In genomic region chr3:151873433-151873832, GRCh38 we compare ENCODE assay signal across 26 cellular contexts. TPM values are rescaled to one million over a fixed set of nuclear protein-coding genes. Genes with fewer than 3 reads are reported as not detected.
A peak's percentile ranks its signal among the peaks of the same experiment; 100 is the strongest.
DNase-seq lines count a peak whose midpoint lies in the region; ATAC-seq, FAIRE-seq and TF ChIP-seq lines count a peak whose summit lies in the region.
"Had no signal": no experiment of that assay in that cellular context is flagged by ENCODE, and none has a peak within 500 bp of the region (broad histone marks: within the 10 kb centered on the region; RNA-seq: fewer than 3 reads in every experiment).

SUCNR1 (plus strand) TSS chr3:151873643; CDS start chr3:151879893, 6,250 bp downstream.

- no peak within 1 kb of the TSS for H3K27ac Mint-ChIP-seq in progenitor cell of endocrine pancreas
- H3K27ac Mint-ChIP-seq: activated CD8-positive, alpha-beta T cell treated with anti-CD3 and anti-CD28 coated beads for 36 hours; T-helper 2 cell treated with Interferon-gamma antibody and Interleukin-4, amounts not matched to agents 5 μg/mL and 100 μg/mL, for 36 hours had no signal

- no peaks in the 10 kb centered on the region for H3K9me3 Mint-ChIP-seq in progenitor cell of endocrine pancreas (ENCODE audit: low read depth)
- H3K9me3 Mint-ChIP-seq: activated CD8-positive, alpha-beta T cell treated with anti-CD3 and anti-CD28 coated beads for 36 hours; T-helper 2 cell treated with Interferon-gamma antibody and Interleukin-4, amounts not matched to agents 5 μg/mL and 100 μg/mL, for 36 hours had no signal

- H3K9me3 ChIP-seq in GM12878 (replicated peaks; ENCODE audit: control insufficient read depth, insufficient read depth, low read length) (no peaks in the 10 kb centered on the region; the same call in 2 of the 3 replicates), spleen (no peaks in the 10 kb centered on the region)
- H3K9me3 ChIP-seq: BLaER1, body of pancreas, esophagus squamous epithelium, lower lobe of right lung, Peyer's patch had no signal

- intact Hi-C loops in GM12878 (cut with micrococcal nuclease; ENCODE audit: unreplicated experiment) (no loop called here), spleen (cut with DNase I; ENCODE audit: low total_unique reads) (no loop called here)

- SMC1A ChIA-PET in GM12878 (lab: Charles Lee; ENCODE audit: uncharacterized antibody, unreplicated experiment) = interaction anchor here (0.7 to 1.4 kb wide), 2 partner anchors 34 to 36 kb away, joined by 3 to 4 read pairs; no protein-coding TSS in a partner anchor

- TF ChIP-seq RAD21 in GM12878 (IDR thresholded peaks at IDR 0.05; ENCODE audit: insufficient read depth, low read depth, low read length) = no peak

- H3K4me1 ChIP-seq in GM12878 (ENCODE audit: control insufficient read depth, insufficient read depth, low read length) (peaks cover 10% of the 10 kb centered on the region), spleen (peaks cover 0 to 60% (median 20%) of the 10 kb centered on the region in 6 donors)
- H3K4me1 ChIP-seq: body of pancreas, Peyer's patch had no signal

- no peak within 1 kb of the TSS for H3K4me3 Mint-ChIP-seq in progenitor cell of endocrine pancreas (ENCODE audit: low read depth)
- H3K4me3 Mint-ChIP-seq: activated CD8-positive, alpha-beta T cell treated with anti-CD3 and anti-CD28 coated beads for 36 hours; T-helper 2 cell treated with Interferon-gamma antibody and Interleukin-4, amounts not matched to agents 5 μg/mL and 100 μg/mL, for 36 hours had no signal

- no peaks in the 10 kb centered on the region for H4K20me1 ChIP-seq in GM12878 (ENCODE audit: control insufficient read depth, insufficient read depth)
- H4K20me1 ChIP-seq: BLaER1 had no signal

- no peaks in the 10 kb centered on the region for H3K36me3 Mint-ChIP-seq in progenitor cell of endocrine pancreas (ENCODE audit: insufficient read depth)

- H3K4me3 ChIP-seq in GM12878 (no peak within 1 kb of the TSS), spleen (peak within 1 kb of the TSS in 1 of 8 donors; percentile 33)
- H3K4me3 ChIP-seq: BLaER1, body of pancreas, esophagus squamous epithelium, lower lobe of right lung, Peyer's patch had no signal

- no TSS peak for BruUV-seq in GM12878 (replicated peaks; lab: Mats Ljungman, UMichigan)

- peak; percentile 14 for DNase-seq in NCI-H82 (lab: John Stamatoyannopoulos, UW)
- DNase-seq in NCI-H82 treated with DMSO at 0.1 percent for 48 hours (lab: John Stamatoyannopoulos, UW; ENCODE audit: unreplicated experiment) = no peak
- peak; percentile 45 for DNase-seq in M059J (ENCODE audit: low read depth)
- no peak for DNase-seq in GM12878 (ENCODE audit: low read depth, low spot score)
- DNase-seq in spleen = no peak
- no peak for DNase-seq in progenitor cell of endocrine pancreas (ENCODE audit: low spot score, unreplicated experiment)
- no peak for DNase-seq in DMS79 treated with DMSO at 0.1 percent for 48 hours (lab: John Stamatoyannopoulos, UW)
- DNase-seq in SKM-1 (lab: John Stamatoyannopoulos, UW; ENCODE audit: unreplicated experiment) = no peak
- DNase-seq: activated CD8-positive, alpha-beta T cell treated with anti-CD3 and anti-CD28 coated beads for 36 hours; activated gamma-delta T cell; body of pancreas; Calu3; effector CD8-positive, alpha-beta T cell; esophagus squamous epithelium; islet precursor cell; lower lobe of right lung; NCI-H187; nucleus accumbens; Peyer's patch; small intestine; stimulated activated CD4-positive, alpha-beta T cell treated with anti-CD3 and anti-CD28 coated beads, Interleukin-2, amount 100 ng/mL, for 48 hours; stimulated activated naive CD4-positive, alpha-beta T cell had no signal

- H3K27ac ChIP-seq in GM12878 (ENCODE audit: control insufficient read depth, insufficient read depth) (no peak within 1 kb of the TSS), spleen (peak within 1 kb of the TSS in 7 of 8 donors; percentile 14 to 80 (median 75))
- H3K27ac ChIP-seq: esophagus squamous epithelium, Peyer's patch had no signal

- TF ChIP-seq POLR2A in GM12878 (IDR thresholded peaks at IDR 0.05; ENCODE audit: low read depth, low read length) (no peak), spleen (IDR thresholded peaks at IDR 0.05) (peak in 1 of 3 donors; percentile 24)

- in situ Hi-C loops in GM12878 (cut with MboI) = no loop called here

- H3K9ac ChIP-seq in GM12878 (ENCODE audit: control insufficient read depth, insufficient read depth, low read length) = no peak within 1 kb of the TSS
- H3K9ac ChIP-seq: BLaER1 had no signal

- TF ChIP-seq EP300 in GM12878 (IDR thresholded peaks at IDR 0.05; ENCODE audit: borderline replicate concordance in 1 of 2, control insufficient read depth in 1 of 2, low read depth in 2 of 2, low read length in 2 of 2) = no peak

- H3K36me3 ChIP-seq in GM12878 (ENCODE audit: control insufficient read depth in 2 of 2, insufficient read depth in 2 of 2, low read length in 1 of 2) (no peaks in the 10 kb centered on the region), spleen (no peaks in the 10 kb centered on the region)
- H3K36me3 ChIP-seq: BLaER1, esophagus squamous epithelium, lower lobe of right lung, Peyer's patch had no signal

- peak within 1 kb of the TSS; percentile 21; the same call in 1 of the 2 replicates for H2AFZ ChIP-seq in GM12878 (ENCODE audit: control insufficient read depth, low read depth, low read length)

- H3K79me2 ChIP-seq in GM12878 (ENCODE audit: control insufficient read depth, insufficient read depth, low read length) = no peaks in the 10 kb centered on the region

- H3K27me3 ChIP-seq in GM12878 (replicated peaks in 1 of 2; ENCODE audit: control insufficient read depth in 2 of 2, insufficient read depth in 2 of 2, low read length in 1 of 2) (no peaks in the 10 kb centered on the region), spleen (replicated peaks in 1 of 7) (no peaks in the 10 kb centered on the region)
- H3K27me3 ChIP-seq: BLaER1, body of pancreas, esophagus squamous epithelium, Peyer's patch had no signal

- CTCF ChIA-PET in GM12878 (lab: Yijun Ruan, JAX) = interaction anchor here (1.2 kb wide), 1 partner anchor 13 kb away, joined by 5 read pairs; no protein-coding TSS in a partner anchor

- no peak for FAIRE-seq in GM12878 (lab: Jason Lieb, UNC)
- FAIRE-seq: H54, small intestine had no signal

- no peak within 1 kb of the TSS for H3K4me2 ChIP-seq in GM12878 (ENCODE audit: control insufficient read depth, insufficient read depth)

- RAD21 ChIA-PET in GM12878 (lab: Charles Lee; ENCODE audit: unreplicated experiment) = no interaction called here

- TF ChIP-seq CTCF in GM12878 (IDR thresholded peaks at IDR 0.05 in 2 of 3, conservative IDR thresholded peaks at IDR 0.05 in 1 of 3; ENCODE audit: control insufficient read depth in 2 of 3, extremely low read depth in 1 of 3, insufficient read depth in 1 of 3, low read depth in 3 of 3, low read length in 3 of 3) (no peak), spleen (IDR thresholded peaks at IDR 0.05 in 8 of 11, conservative IDR thresholded peaks at IDR 0.05 in 3 of 11) (no peak), progenitor cell of endocrine pancreas (IDR thresholded peaks at IDR 0.05; ENCODE audit: unreplicated experiment) (no peak)

- ATAC-seq in GM12878 = no peak
- ATAC-seq: activated CD4-positive, CD25-positive, alpha-beta regulatory T cell treated with anti-CD3 and anti-CD28 coated beads, Interleukin-2, amount 50 U/mL, for 24 hours; activated CD8-positive, alpha-beta T cell treated with anti-CD3 and anti-CD28 coated beads for 36 hours; body of pancreas; lower lobe of right lung had no signal

- H3K4me1 Mint-ChIP-seq in progenitor cell of endocrine pancreas (ENCODE audit: low read depth) = peaks cover 15% of the 10 kb centered on the region

- POLR2A ChIA-PET in GM12878 (lab: Charles Lee) = no interaction called here

- no peaks in the 10 kb centered on the region for H3K27me3 Mint-ChIP-seq in progenitor cell of endocrine pancreas

TF ChIP-seq in GM12878, 131 proteins besides CTCF, POLR2A, EP300 and RAD21 (continues in another document):
- TF ChIP-seq TAF1 (IDR thresholded peaks at IDR 0.05; ENCODE audit: borderline replicate concordance, low read depth, low read length) (no peak), SIN3A (IDR thresholded peaks at IDR 0.05; ENCODE audit: low read depth, low read length) (no peak), BHLHE40 (IDR thresholded peaks at IDR 0.05; ENCODE audit: borderline replicate concordance in 1 of 2, low read depth in 2 of 2, low read length in 1 of 2) (no peak), SREBF2 (IDR thresholded peaks at IDR 0.05; ENCODE audit: low read length) (no peak), MEF2B (IDR thresholded peaks at IDR 0.05; ENCODE audit: partially characterized antibody, poor library complexity, severe bottlenecking) (no peak), SP1 (IDR thresholded peaks at IDR 0.05; ENCODE audit: low read depth, low read length) (no peak), FOXK2 (IDR thresholded peaks at IDR 0.05) (no peak), YY1 (IDR thresholded peaks at IDR 0.05; ENCODE audit: low read depth, low read length) (no peak), HDGF (IDR thresholded peaks at IDR 0.05) (no peak), JUNB (IDR thresholded peaks at IDR 0.05) (no peak), KDM1A (IDR thresholded peaks at IDR 0.05; ENCODE audit: borderline replicate concordance) (no peak), FOXM1 (IDR thresholded peaks at IDR 0.05; ENCODE audit: low read depth, low read length) (no peak), CHD1 (IDR thresholded peaks at IDR 0.05; ENCODE audit: low read depth, low read length) (no peak)

RNA-seq across cellular contexts. Expression of gene SUCNR1, which starts in this region (rescaled TPM):
- 1.6 and 3.0 TPM in 2 replicates for total RNA-seq in M059J (2014; rRNA removed; shearing (Covaris generic))
- not detected in 2 replicates for total RNA-seq in GM12878 (2013; cell fraction: nucleolus; rRNA removed)
- total RNA-seq in GM12878 (2014; rRNA removed) = 0.06 and 0.16 TPM in 2 replicates
- total RNA-seq in GM12878 (2014; rRNA removed; fragmentation: Illumina TruSeq; extraction: Trizol) = 0.09 TPM in 2 replicates
- 0.08 TPM in 1 of 2 replicates, not detected in the other for total RNA-seq in GM12878 (2021)
- polyA plus RNA-seq in GM12878 (2011; ENCODE audit: low read depth) = not detected
- 0.07 and 0.11 TPM in 2 replicates for polyA plus RNA-seq in GM12878 (2011; rRNA removed)
- polyA plus RNA-seq in GM12878 (2011; cell fraction: cytosol; rRNA removed) = 0.02 and 0.03 TPM in 2 replicates
- 0.06 TPM in 1 of 2 replicates, not detected in the other for polyA plus RNA-seq in GM12878 (2011; cell fraction: nucleus; rRNA removed)
- polyA plus RNA-seq in GM12878 (2012) = not detected in 2 replicates
- 0.05 and 0.12 TPM in 2 replicates for polyA plus RNA-seq in GM12878 (2014; fragmentation: Illumina TruSeq; extraction: Trizol)
- polyA plus RNA-seq in GM12878 (2014; fragmentation: Nextera tagmentation; extraction: Ambion mirVana) = under 1 TPM in 1 of 2 experiments, not detected in 1; 0.05 TPM
- polyA plus RNA-seq in GM12878 (2014; rRNA removed) = 0.03 and 0.09 TPM in 2 replicates
- polyA plus RNA-seq in GM12878 (2016; fragmentation: Nextera tagmentation; extraction: Ambion mirVana) = not detected
- not detected in 2 replicates for polyA minus RNA-seq in GM12878 (2011; rRNA and poly(A)+ RNA removed)
- polyA minus RNA-seq in GM12878 (2011; cell fraction: cytosol; rRNA and poly(A)+ RNA removed) = not detected in 2 replicates
- polyA minus RNA-seq in GM12878 (2011; cell fraction: nucleus; rRNA and poly(A)+ RNA removed) = 0.12 TPM in 1 of 2 replicates, not detected in the other
- 10 to 100 TPM in 5 of 7 donors, 1 to 10 TPM in 2; 6.5 to 21.5 (median 11.7) TPM for total RNA-seq in spleen
- under 1 TPM; 0.37 to 0.96 (median 0.65) TPM for polyA plus RNA-seq in spleen
- 0.07 and 0.16 TPM in 2 replicates for total RNA-seq in progenitor cell of endocrine pancreas
- total RNA-seq: activated CD8-positive, alpha-beta T cell treated with anti-CD3 and anti-CD28 coated beads for 36 hours had no signal

Comparison
In these comparisons a context has a peak if more than half of its experiments do, and no peak if none do; other contexts are left out.
1. DNase-seq: peak in NCI-H82 (single experiment) and M059J (single experiment); none in NCI-H82 treated with DMSO at 0.1 percent for 48 hours (single experiment), GM12878 (single experiment), spleen (single experiment), progenitor cell of endocrine pancreas (single experiment), DMS79 treated with DMSO at 0.1 percent for 48 hours (single experiment) and SKM-1 (single experiment).